Comparison of ENCODE assay signal across 1 cellular context in the genomic region with DNA sequence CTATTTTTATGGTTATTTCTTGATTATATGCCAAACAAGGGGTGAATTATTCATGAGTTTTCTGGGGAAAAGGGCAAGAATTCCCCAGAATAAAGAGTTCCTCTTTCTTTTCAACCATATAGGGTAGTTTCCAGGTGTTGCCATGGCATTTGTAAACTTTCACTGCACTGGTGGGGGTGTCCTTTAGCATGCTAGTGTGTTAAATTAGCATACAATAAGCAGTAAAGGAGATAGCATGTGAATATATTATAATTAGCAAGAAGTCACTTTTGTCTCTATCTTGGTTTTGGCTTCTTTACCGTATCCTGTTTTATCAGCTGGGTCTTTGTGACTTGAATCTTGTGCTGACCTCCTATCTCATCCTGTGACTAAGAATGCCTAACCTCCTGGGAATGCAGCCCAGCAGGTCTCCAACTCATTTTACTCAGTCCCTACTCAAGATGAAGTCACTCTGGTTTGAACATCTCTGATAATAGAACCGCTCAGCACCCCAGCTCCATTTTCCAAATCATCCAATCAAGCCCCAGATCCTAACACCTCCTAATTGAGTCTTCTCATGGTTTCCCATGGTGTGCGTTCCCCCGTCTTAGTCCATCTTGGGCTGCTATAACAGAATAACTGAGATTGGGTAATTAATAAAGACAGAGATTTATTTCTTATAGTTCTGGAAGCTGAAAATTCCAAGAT.
A peak's percentile ranks its signal among the peaks of the same experiment; 100 is the strongest.
TF ChIP-seq lines count a peak whose summit lies in the region.

No MANE protein-coding gene starts in this region.

TF ChIP-seq in K562, 482 proteins besides CTCF, POLR2A, EP300 and RAD21 (continued from another document and continues in another):
- TF ChIP-seq, protein P1, sequence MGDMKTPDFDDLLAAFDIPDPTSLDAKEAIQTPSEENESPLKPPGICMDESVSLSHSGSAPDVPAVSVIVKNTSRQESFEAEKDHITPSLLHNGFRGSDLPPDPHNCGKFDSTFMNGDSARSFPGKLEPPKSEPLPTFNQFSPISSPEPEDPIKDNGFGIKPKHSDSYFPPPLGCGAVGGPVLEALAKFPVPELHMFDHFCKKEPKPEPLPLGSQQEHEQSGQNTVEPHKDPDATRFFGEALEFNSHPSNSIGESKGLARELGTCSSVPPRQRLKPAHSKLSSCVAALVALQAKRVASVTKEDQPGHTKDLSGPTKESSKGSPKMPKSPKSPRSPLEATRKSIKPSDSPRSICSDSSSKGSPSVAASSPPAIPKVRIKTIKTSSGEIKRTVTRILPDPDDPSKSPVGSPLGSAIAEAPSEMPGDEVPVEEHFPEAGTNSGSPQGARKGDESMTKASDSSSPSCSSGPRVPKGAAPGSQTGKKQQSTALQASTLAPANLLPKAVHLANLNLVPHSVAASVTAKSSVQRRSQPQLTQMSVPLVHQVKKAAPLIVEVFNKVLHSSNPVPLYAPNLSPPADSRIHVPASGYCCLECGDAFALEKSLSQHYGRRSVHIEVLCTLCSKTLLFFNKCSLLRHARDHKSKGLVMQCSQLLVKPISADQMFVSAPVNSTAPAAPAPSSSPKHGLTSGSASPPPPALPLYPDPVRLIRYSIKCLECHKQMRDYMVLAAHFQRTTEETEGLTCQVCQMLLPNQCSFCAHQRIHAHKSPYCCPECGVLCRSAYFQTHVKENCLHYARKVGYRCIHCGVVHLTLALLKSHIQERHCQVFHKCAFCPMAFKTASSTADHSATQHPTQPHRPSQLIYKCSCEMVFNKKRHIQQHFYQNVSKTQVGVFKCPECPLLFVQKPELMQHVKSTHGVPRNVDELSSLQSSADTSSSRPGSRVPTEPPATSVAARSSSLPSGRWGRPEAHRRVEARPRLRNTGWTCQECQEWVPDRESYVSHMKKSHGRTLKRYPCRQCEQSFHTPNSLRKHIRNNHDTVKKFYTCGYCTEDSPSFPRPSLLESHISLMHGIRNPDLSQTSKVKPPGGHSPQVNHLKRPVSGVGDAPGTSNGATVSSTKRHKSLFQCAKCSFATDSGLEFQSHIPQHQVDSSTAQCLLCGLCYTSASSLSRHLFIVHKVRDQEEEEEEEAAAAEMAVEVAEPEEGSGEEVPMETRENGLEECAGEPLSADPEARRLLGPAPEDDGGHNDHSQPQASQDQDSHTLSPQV (IDR thresholded peaks at IDR 0.05) = peak; percentile 98
- TF ChIP-seq CREB3 (tag; conservative IDR thresholded peaks at IDR 0.05; ENCODE audit: low read depth) (peak; percentile 88), HIVEP1 (CRISPR knock-in tag; IDR thresholded peaks at IDR 0.05) (peak; percentile 73; the same call in 1 of the 2 replicates), NR4A1 (CRISPR knock-in tag; IDR thresholded peaks at IDR 0.05) (peak; percentile 52; the same call in 1 of the 2 replicates), NR4A1 (tag; IDR thresholded peaks at IDR 0.05) (peak; percentile 86), HSF4 (CRISPR knock-in tag; IDR thresholded peaks at IDR 0.05; ENCODE audit: borderline replicate concordance) (peak; percentile 79; the same call in 1 of the 2 replicates), NR2C1 (IDR thresholded peaks at IDR 0.05) (no peak), NR2C1 (tag; IDR thresholded peaks at IDR 0.05) (peak; percentile 82), ZC3H4 (CRISPR knock-in tag; IDR thresholded peaks at IDR 0.05; ENCODE audit: borderline replicate concordance) (no peak), ZNF644 (tag; IDR thresholded peaks at IDR 0.05; ENCODE audit: low read depth) (peak; percentile 72; the same call in 1 of the 2 replicates), RBM14 (IDR thresholded peaks at IDR 0.05; ENCODE audit: borderline replicate concordance, insufficient read depth, low read depth, low read length) (no peak), PHF20 (IDR thresholded peaks at IDR 0.05; ENCODE audit: partially characterized antibody) (no peak), PPARD (CRISPR knock-in tag; IDR thresholded peaks at IDR 0.05) (no peak), GMEB1 (CRISPR knock-in tag; IDR thresholded peaks at IDR 0.05) (peak; percentile 55; the same call in 1 of the 2 replicates), FUS (optimal IDR thresholded peaks at IDR 0.05; ENCODE audit: low read depth, low read length) (no peak), ZFP36 (IDR thresholded peaks at IDR 0.05; ENCODE audit: low read depth, low read length, partially characterized antibody) (peak; percentile 38), TEAD1 (CRISPR knock-in tag; IDR thresholded peaks at IDR 0.05) (peak in 1 of 2 experiments; percentile 83; a peak in 2 of 4 replicates), ZNF23 (CRISPR knock-in tag; IDR thresholded peaks at IDR 0.05) (no peak), ZBTB9 (CRISPR knock-in tag; IDR thresholded peaks at IDR 0.05) (peak; percentile 84; the same call in 1 of the 2 replicates)
- TF ChIP-seq, protein P2, sequence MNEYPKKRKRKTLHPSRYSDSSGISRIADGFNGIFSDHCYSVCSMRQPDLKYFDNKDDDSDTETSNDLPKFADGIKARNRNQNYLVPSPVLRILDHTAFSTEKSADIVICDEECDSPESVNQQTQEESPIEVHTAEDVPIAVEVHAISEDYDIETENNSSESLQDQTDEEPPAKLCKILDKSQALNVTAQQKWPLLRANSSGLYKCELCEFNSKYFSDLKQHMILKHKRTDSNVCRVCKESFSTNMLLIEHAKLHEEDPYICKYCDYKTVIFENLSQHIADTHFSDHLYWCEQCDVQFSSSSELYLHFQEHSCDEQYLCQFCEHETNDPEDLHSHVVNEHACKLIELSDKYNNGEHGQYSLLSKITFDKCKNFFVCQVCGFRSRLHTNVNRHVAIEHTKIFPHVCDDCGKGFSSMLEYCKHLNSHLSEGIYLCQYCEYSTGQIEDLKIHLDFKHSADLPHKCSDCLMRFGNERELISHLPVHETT (CRISPR knock-in tag; conservative IDR thresholded peaks at IDR 0.05 in 1 of 2, IDR thresholded peaks at IDR 0.05 in 1 of 2) = peak in 1 of 2 experiments; percentile 72; a peak in 2 of 4 replicates
- TF ChIP-seq, protein P3, sequence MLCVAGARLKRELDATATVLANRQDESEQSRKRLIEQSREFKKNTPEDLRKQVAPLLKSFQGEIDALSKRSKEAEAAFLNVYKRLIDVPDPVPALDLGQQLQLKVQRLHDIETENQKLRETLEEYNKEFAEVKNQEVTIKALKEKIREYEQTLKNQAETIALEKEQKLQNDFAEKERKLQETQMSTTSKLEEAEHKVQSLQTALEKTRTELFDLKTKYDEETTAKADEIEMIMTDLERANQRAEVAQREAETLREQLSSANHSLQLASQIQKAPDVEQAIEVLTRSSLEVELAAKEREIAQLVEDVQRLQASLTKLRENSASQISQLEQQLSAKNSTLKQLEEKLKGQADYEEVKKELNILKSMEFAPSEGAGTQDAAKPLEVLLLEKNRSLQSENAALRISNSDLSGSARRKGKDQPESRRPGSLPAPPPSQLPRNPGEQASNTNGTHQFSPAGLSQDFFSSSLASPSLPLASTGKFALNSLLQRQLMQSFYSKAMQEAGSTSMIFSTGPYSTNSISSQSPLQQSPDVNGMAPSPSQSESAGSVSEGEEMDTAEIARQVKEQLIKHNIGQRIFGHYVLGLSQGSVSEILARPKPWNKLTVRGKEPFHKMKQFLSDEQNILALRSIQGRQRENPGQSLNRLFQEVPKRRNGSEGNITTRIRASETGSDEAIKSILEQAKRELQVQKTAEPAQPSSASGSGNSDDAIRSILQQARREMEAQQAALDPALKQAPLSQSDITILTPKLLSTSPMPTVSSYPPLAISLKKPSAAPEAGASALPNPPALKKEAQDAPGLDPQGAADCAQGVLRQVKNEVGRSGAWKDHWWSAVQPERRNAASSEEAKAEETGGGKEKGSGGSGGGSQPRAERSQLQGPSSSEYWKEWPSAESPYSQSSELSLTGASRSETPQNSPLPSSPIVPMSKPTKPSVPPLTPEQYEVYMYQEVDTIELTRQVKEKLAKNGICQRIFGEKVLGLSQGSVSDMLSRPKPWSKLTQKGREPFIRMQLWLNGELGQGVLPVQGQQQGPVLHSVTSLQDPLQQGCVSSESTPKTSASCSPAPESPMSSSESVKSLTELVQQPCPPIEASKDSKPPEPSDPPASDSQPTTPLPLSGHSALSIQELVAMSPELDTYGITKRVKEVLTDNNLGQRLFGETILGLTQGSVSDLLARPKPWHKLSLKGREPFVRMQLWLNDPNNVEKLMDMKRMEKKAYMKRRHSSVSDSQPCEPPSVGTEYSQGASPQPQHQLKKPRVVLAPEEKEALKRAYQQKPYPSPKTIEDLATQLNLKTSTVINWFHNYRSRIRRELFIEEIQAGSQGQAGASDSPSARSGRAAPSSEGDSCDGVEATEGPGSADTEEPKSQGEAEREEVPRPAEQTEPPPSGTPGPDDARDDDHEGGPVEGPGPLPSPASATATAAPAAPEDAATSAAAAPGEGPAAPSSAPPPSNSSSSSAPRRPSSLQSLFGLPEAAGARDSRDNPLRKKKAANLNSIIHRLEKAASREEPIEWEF (CRISPR knock-in tag; IDR thresholded peaks at IDR 0.05) = 0 out of 2 replicates have a peak, but pooled peaks have one; percentile 17
- TF ChIP-seq, protein P4, sequence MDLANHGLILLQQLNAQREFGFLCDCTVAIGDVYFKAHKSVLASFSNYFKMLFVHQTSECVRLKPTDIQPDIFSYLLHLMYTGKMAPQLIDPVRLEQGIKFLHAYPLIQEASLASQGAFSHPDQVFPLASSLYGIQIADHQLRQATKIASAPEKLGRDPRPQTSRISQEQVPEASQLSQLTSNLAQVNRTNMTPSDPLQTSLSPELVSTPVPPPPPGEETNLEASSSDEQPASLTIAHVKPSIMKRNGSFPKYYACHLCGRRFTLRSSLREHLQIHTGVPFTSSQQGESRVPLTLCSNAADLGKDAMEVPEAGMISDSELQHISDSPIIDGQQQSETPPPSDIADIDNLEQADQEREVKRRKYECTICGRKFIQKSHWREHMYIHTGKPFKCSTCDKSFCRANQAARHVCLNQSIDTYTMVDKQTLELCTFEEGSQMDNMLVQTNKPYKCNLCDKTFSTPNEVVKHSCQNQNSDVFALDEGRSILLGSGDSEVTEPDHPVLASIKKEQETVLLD (IDR thresholded peaks at IDR 0.05) = 0 out of 2 replicates have a peak, but pooled peaks have one; percentile 49
- TF ChIP-seq, protein P5, sequence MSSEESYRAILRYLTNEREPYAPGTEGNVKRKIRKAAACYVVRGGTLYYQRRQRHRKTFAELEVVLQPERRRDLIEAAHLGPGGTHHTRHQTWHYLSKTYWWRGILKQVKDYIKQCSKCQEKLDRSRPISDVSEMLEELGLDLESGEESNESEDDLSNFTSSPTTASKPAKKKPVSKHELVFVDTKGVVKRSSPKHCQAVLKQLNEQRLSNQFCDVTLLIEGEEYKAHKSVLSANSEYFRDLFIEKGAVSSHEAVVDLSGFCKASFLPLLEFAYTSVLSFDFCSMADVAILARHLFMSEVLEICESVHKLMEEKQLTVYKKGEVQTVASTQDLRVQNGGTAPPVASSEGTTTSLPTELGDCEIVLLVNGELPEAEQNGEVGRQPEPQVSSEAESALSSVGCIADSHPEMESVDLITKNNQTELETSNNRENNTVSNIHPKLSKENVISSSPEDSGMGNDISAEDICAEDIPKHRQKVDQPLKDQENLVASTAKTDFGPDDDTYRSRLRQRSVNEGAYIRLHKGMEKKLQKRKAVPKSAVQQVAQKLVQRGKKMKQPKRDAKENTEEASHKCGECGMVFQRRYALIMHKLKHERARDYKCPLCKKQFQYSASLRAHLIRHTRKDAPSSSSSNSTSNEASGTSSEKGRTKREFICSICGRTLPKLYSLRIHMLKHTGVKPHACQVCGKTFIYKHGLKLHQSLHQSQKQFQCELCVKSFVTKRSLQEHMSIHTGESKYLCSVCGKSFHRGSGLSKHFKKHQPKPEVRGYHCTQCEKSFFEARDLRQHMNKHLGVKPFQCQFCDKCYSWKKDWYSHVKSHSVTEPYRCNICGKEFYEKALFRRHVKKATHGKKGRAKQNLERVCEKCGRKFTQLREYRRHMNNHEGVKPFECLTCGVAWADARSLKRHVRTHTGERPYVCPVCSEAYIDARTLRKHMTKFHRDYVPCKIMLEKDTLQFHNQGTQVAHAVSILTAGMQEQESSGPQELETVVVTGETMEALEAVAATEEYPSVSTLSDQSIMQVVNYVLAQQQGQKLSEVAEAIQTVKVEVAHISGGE (CRISPR knock-in tag; IDR thresholded peaks at IDR 0.05) = no peak
